In the genomic region with DNA sequence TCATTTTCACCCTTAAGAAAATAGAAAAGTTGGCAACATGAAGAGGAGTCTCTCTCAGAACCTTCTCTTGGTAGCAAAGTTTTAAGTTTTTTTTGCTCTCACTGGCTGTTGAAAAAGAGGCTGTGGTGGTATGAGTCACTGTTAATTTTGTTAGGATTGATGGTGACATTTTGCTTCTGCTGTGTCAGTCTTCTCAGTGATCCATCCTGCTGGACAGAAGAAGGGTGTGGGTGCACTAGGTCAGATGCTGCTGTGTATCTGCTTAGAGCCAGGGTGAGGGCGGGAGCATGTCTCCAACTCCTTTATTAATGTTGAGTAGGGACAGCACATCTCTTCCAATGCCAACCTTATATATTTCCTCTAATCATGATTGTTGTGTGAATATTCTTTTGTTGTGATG, we compare ENCODE assay signal across 19 cellular contexts.
"Had no signal": no experiment of that assay in that cellular context is flagged by ENCODE, and none has a peak within 500 bp of the region (broad histone marks: within the 10 kb centered on the region; RNA-seq: fewer than 3 reads in every experiment).

No MANE protein-coding gene starts in this region.

- H3K4me3 ChIP-seq: esophagus muscularis mucosa, left lung, lower lobe of right lung, neural progenitor cell, psoas muscle, right lobe of liver, skin epidermis, stomach had no signal

- DNase-seq: effector memory CD4-positive, alpha-beta T cell; foreskin keratinocyte; immature natural killer cell; left lung; lower lobe of right lung; natural killer cell; nucleus accumbens; psoas muscle; retina; right lobe of liver; stimulated activated CD4-positive, alpha-beta T cell treated with anti-CD3 and anti-CD28 coated beads, Interleukin-2, amount 100 ng/mL, for 24 hours; stimulated activated naive CD4-positive, alpha-beta T cell; stomach; trophoblast cell had no signal

- ATAC-seq: foreskin keratinocyte, left lung, lower lobe of right lung, natural killer cell, right lobe of liver had no signal

- H3K4me2 ChIP-seq: neural progenitor cell had no signal

- H3K9me3 ChIP-seq: esophagus muscularis mucosa, left lung, lower lobe of right lung, psoas muscle, right lobe of liver, stomach had no signal

- H3K27me3 ChIP-seq: esophagus muscularis mucosa, foreskin keratinocyte, left lung, neural progenitor cell, right lobe of liver, stomach had no signal

- H2AFZ ChIP-seq: neural progenitor cell, parathyroid adenoma had no signal

- H3K4me1 ChIP-seq: foreskin keratinocyte, left lung, lower lobe of right lung, right lobe of liver had no signal

- H3K27ac ChIP-seq: epithelial cell of prostate, esophagus muscularis mucosa, foreskin keratinocyte, left lung, lower lobe of right lung, neural progenitor cell, parathyroid adenoma, psoas muscle, right lobe of liver, skin epidermis, stomach had no signal

- H3K36me3 ChIP-seq: neural progenitor cell, right lobe of liver had no signal

- H3K9ac ChIP-seq: neural progenitor cell, parathyroid adenoma had no signal
